9 cellular contexts compared by ENCODE assay signal in the genomic region with DNA sequence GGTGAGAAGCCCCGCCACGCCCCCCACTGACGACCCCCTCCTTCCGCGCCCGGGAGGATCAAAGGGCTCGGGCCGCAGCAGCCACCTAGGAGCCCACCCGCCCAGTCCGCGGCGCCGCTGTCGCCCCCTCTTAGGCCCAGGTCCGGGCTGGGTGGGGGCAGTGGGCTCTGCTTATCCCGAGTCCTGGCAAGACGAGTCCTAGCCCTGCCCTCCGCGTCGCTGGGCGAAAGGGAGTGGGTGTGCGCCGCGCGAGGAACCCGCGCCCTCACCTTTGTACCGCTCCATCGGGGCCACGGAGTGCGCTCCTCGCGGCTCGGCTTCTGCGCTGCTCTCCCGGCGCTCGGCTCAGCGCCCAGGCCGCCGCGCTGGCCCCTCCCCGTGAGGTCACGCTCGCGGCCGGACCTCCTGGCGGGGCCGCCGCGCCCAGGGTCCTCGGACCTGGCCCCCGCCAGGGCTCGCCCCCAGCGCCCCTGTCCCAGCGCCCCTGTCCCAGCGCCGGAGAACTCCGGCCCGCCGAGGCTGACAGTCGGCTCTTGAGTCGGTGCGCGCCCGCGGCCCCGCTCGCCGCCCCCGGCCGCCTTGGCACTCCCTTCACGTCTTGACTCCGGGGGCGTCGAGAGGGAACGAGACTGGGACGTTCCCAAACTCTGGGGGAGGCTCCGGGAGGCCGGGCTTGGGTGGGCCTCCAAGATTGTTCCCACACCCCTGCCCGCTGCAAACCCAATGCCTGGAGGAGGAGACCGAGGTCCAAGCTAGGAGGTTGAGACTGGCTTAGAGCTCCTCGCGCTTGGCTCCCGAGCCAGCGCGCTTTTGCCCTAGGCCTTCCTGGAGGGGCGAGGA. TPM values are rescaled to one million over a fixed set of nuclear protein-coding genes. Genes with fewer than 3 reads are reported as not detected.
DNase-seq lines count a peak whose midpoint lies in the region; ATAC-seq, FAIRE-seq and TF ChIP-seq lines count a peak whose summit lies in the region.
"Had no signal": no experiment of that assay in that cellular context is flagged by ENCODE, and none has a peak within 500 bp of the region (broad histone marks: within the 10 kb centered on the region; RNA-seq: fewer than 3 reads in every experiment).

A gene with protein sequence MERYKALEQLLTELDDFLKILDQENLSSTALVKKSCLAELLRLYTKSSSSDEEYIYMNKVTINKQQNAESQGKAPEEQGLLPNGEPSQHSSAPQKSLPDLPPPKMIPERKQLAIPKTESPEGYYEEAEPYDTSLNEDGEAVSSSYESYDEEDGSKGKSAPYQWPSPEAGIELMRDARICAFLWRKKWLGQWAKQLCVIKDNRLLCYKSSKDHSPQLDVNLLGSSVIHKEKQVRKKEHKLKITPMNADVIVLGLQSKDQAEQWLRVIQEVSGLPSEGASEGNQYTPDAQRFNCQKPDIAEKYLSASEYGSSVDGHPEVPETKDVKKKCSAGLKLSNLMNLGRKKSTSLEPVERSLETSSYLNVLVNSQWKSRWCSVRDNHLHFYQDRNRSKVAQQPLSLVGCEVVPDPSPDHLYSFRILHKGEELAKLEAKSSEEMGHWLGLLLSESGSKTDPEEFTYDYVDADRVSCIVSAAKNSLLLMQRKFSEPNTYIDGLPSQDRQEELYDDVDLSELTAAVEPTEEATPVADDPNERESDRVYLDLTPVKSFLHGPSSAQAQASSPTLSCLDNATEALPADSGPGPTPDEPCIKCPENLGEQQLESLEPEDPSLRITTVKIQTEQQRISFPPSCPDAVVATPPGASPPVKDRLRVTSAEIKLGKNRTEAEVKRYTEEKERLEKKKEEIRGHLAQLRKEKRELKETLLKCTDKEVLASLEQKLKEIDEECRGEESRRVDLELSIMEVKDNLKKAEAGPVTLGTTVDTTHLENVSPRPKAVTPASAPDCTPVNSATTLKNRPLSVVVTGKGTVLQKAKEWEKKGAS (minus strand): TSS at position 332 of the 840 bp plus-strand sequence. CDS start 47 bp downstream, at position 285.

- H3K27ac ChIP-seq in HCT116 (ENCODE audit: low read depth, low read length): no peak within 1 kb of the TSS
- peak within 1 kb of the TSS; percentile 79 for H3K27ac ChIP-seq in mammary epithelial cell (ENCODE audit: insufficient read depth, low read depth, low read length)
- H3K27ac ChIP-seq in HepG2 (ENCODE audit: extremely low read length, insufficient read depth, low read length): no peak within 1 kb of the TSS
- peak within 1 kb of the TSS; percentile 9 for H3K27ac ChIP-seq in temporal lobe (ENCODE audit: low read depth, low read length)

- no TSS peak for BruUV-seq in HCT116 (replicated peaks; lab: Mats Ljungman, UMichigan)
- no TSS peak for BruUV-seq in mammary epithelial cell (replicated peaks; lab: Mats Ljungman, UMichigan)
- no TSS peak for BruUV-seq in HepG2 (replicated peaks; lab: Mats Ljungman, UMichigan)

- in situ Hi-C loops in ACHN (cut with HindIII; ENCODE audit: low pct_ligation_motif_present, low pct_unique_long_range_greater_than_20kb, low sequenced_read_pairs): no loop called here
- in situ Hi-C loops in mammary epithelial cell (cut with MboI; ENCODE audit: low sequenced_read_pairs in 2 of 2): loop anchor here (10.0 to 25.0 kb wide), 2 partner anchors 100 to 242 kb away; a partner anchor contains a TSS
- in situ Hi-C loops in HepG2 (cut with HindIII; ENCODE audit: extremely low pct_ligation_motif_present, low pct_unique_long_range_greater_than_20kb): no loop called here

- H3K4me2 ChIP-seq in HCT116 (ENCODE audit: low read length) (peak within 1 kb of the TSS; percentile 66), mammary epithelial cell (ENCODE audit: insufficient read depth, low read depth, low read length) (peak within 1 kb of the TSS; percentile 80), HepG2 (ENCODE audit: low read depth, low read length) (peak within 1 kb of the TSS; percentile 39)

- POLR2A ChIA-PET in HCT116 (lab: Charles Lee) (no interaction called here), HepG2 (lab: Yijun Ruan, JAX) (no interaction called here)

- peaks cover 57% of the 10 kb centered on the region for H3K27me3 ChIP-seq in HCT116 (ENCODE audit: insufficient read depth, low read length)
- H3K27me3 ChIP-seq in mammary epithelial cell (ENCODE audit: insufficient read depth, low read length): no peaks in the 10 kb centered on the region
- H3K27me3 ChIP-seq in HepG2 (ENCODE audit: control insufficient read depth in 1 of 2, insufficient read depth in 2 of 2, low read length in 2 of 2): peaks cover 19 to 68% of the 10 kb centered on the region in 2 experiments

- peaks cover 0 to 13% of the 10 kb centered on the region in 2 experiments; a peak in 1 of 4 replicates for H3K4me1 ChIP-seq in HCT116 (ENCODE audit: control insufficient read depth in 1 of 2, insufficient read depth in 2 of 2, low read length in 2 of 2)
- peaks cover 44% of the 10 kb centered on the region for H3K4me1 ChIP-seq in mammary epithelial cell (ENCODE audit: insufficient read depth, low read length)
- H3K4me1 ChIP-seq in HepG2 (ENCODE audit: insufficient read depth, low read length): no peaks in the 10 kb centered on the region

- dilution Hi-C loops in mammary epithelial cell (cut with HindIII; ENCODE audit: low sequenced_read_pairs): no loop called here

- no peak for FAIRE-seq in HepG2 (lab: Jason Lieb, UNC)

- DNase-seq in ACHN: peak; percentile 66
- no peak for DNase-seq in HCT116 (ENCODE audit: low read depth, low spot score)
- peak; percentile 78 for DNase-seq in mammary epithelial cell
- DNase-seq in HepG2 (ENCODE audit: low spot score): no peak
- no peak for DNase-seq in NCI-H1694 (lab: John Stamatoyannopoulos, UW)

- TF ChIP-seq POLR2A in HCT116 (IDR thresholded peaks at IDR 0.05; ENCODE audit: borderline replicate concordance, extremely low read depth, insufficient read depth, insufficient read length) (no peak), HepG2 (IDR thresholded peaks at IDR 0.05; ENCODE audit: insufficient read depth in 1 of 2, low read depth in 2 of 2, low read length in 2 of 2) (no peak)

- H3K79me2 ChIP-seq in HCT116 (ENCODE audit: insufficient read depth, low read length) (no peaks in the 10 kb centered on the region), mammary epithelial cell (ENCODE audit: insufficient read depth, low read length) (peaks cover 51% of the 10 kb centered on the region), HepG2 (ENCODE audit: insufficient read depth, low read length) (no peaks in the 10 kb centered on the region)

- H3K9ac ChIP-seq in HCT116 (ENCODE audit: low read length) (no peak within 1 kb of the TSS), mammary epithelial cell (ENCODE audit: insufficient read depth, low read length) (peak within 1 kb of the TSS; percentile 92), HepG2 (ENCODE audit: insufficient read depth, low read depth, low read length) (no peak within 1 kb of the TSS)

- H3K9me3 ChIP-seq in HCT116 (ENCODE audit: control insufficient read depth in 1 of 2, insufficient read depth in 1 of 2, low read depth in 1 of 2, low read length in 2 of 2): no peaks in the 10 kb centered on the region
- H3K9me3 ChIP-seq in mammary epithelial cell (replicated peaks; ENCODE audit: insufficient read depth, low read length): no peaks in the 10 kb centered on the region
- H3K9me3 ChIP-seq in HepG2 (ENCODE audit: low read length): no peaks in the 10 kb centered on the region
- H3K9me3 ChIP-seq: adrenal gland had no signal

- H3K36me3 ChIP-seq in HCT116 (ENCODE audit: control insufficient read depth in 1 of 2, insufficient read depth in 2 of 2, low read length in 2 of 2): no peaks in the 10 kb centered on the region
- H3K36me3 ChIP-seq in mammary epithelial cell (ENCODE audit: insufficient read depth, low read length): no peaks in the 10 kb centered on the region
- no peaks in the 10 kb centered on the region for H3K36me3 ChIP-seq in HepG2 (replicated peaks in 1 of 2; ENCODE audit: control insufficient read depth in 1 of 2, insufficient read depth in 2 of 2, low read length in 2 of 2)
- H3K36me3 ChIP-seq: adrenal gland had no signal

- 3% methylated on average over 5 of the region's 88 CpGs for WGBS in mammary epithelial cell (ENCODE audit: low coverage, missing lambda C conversion rate)
- 7% methylated on average over 21 of the region's 88 CpGs for WGBS in HepG2 (ENCODE audit: low lambda C conversion rate)

- TF ChIP-seq CTCF in HCT116 (IDR thresholded peaks at IDR 0.05 in 2 of 3, conservative IDR thresholded peaks at IDR 0.05 in 1 of 3; ENCODE audit: borderline replicate concordance in 1 of 3, insufficient read depth in 1 of 3, low read depth in 2 of 3, low read length in 2 of 3) (no peak), mammary epithelial cell (conservative IDR thresholded peaks at IDR 0.05 in 1 of 2, IDR thresholded peaks at IDR 0.05 in 1 of 2; ENCODE audit: extremely low read depth in 1 of 2, insufficient read depth in 1 of 2, low read depth in 1 of 2, low read length in 2 of 2) (no peak), HepG2 (CRISPR knock-in tag; IDR thresholded peaks at IDR 0.05) (no peak)

- H2AFZ ChIP-seq in HCT116 (ENCODE audit: low read depth, low read length, poor library complexity, severe bottlenecking) (no peak within 1 kb of the TSS), mammary epithelial cell (ENCODE audit: low read depth, low read length) (peak within 1 kb of the TSS; percentile 92), HepG2 (ENCODE audit: low read length) (no peak within 1 kb of the TSS)

- RAD21 ChIA-PET in HCT116 (lab: Charles Lee; ENCODE audit: low non-redundant PET in 1 of 2, low total read pairs in 2 of 2, uncharacterized antibody in 2 of 2, unreplicated experiment in 2 of 2): no interaction called here

- intact Hi-C loops in HCT116 (cut with micrococcal nuclease): no loop called here
- intact Hi-C loops in mammary epithelial cell (cut with micrococcal nuclease): loop anchor here (2.0 kb wide), 2 partner anchors 32 to 144 kb away; no protein-coding TSS in a partner anchor
- intact Hi-C loops in HepG2 (cut with micrococcal nuclease; ENCODE audit: unreplicated experiment): no loop called here

- no peak for TF ChIP-seq EP300 in HepG2 (IDR thresholded peaks at IDR 0.05; ENCODE audit: low read depth in 2 of 2, low read length in 2 of 2)
- no peak for TF ChIP-seq EP300 in HepG2 (CRISPR knock-in tag; IDR thresholded peaks at IDR 0.05; ENCODE audit: borderline replicate concordance)

- H3K4me3 ChIP-seq in HCT116 (replicated peaks in 1 of 2; ENCODE audit: low read depth in 1 of 2, low read length in 2 of 2): peak within 1 kb of the TSS; percentile 24 to 26; a peak in 3 of 4 replicates
- peak within 1 kb of the TSS; percentile 83 to 88 (median 88) for H3K4me3 ChIP-seq in mammary epithelial cell (replicated peaks in 1 of 3; ENCODE audit: insufficient read depth in 1 of 3, low read depth in 2 of 3, low read length in 3 of 3)
- H3K4me3 ChIP-seq in HepG2 (replicated peaks in 1 of 3; ENCODE audit: insufficient read depth in 1 of 3, low read depth in 2 of 3, low read length in 3 of 3): peak within 1 kb of the TSS in 2 of 3 experiments; percentile 23 to 50; a peak in 3 of 6 replicates

- CTCF ChIA-PET in HCT116 (lab: Charles Lee) (no interaction called here), mammary epithelial cell (lab: Charles Lee; ENCODE audit: low non-redundant PET) (interaction anchor here (0.5 to 1.0 kb wide), 2 partner anchors 83 to 100 kb away, joined by 4 to 6 read pairs; no protein-coding TSS in a partner anchor), HepG2 (lab: Yijun Ruan, JAX; ENCODE audit: low intra/inter-chr PET ratio, low total read pairs) (no interaction called here)

- H3K9me2 ChIP-seq in HCT116 (ENCODE audit: insufficient read depth): no peaks in the 10 kb centered on the region

- TF ChIP-seq RAD21 in HCT116 (IDR thresholded peaks at IDR 0.05; ENCODE audit: low read depth) (no peak), HepG2 (CRISPR knock-in tag; IDR thresholded peaks at IDR 0.05) (no peak)

- ATAC-seq in HCT116: peak; percentile 85
- peak; percentile 89 for ATAC-seq in HepG2
- no peak for ATAC-seq in HG03025 (IDR thresholded peaks at IDR 0.05; ENCODE audit: low FRiP score, unreplicated experiment)
- ATAC-seq in GM21619 (IDR thresholded peaks at IDR 0.05; ENCODE audit: unreplicated experiment): no peak

- no peaks in the 10 kb centered on the region; the same call in 1 of the 2 replicates for H4K20me1 ChIP-seq in HCT116 (ENCODE audit: insufficient read depth)
- H4K20me1 ChIP-seq in mammary epithelial cell (ENCODE audit: insufficient read depth, low read length): no peaks in the 10 kb centered on the region
- no peaks in the 10 kb centered on the region for H4K20me1 ChIP-seq in HepG2 (ENCODE audit: insufficient read depth, low read length)

RNA-seq across cellular contexts. Expression of the gene that starts here (rescaled TPM):
- total RNA-seq in HCT116 (2021; ENCODE audit: unreplicated experiment): 0.93 TPM
- polyA plus RNA-seq in HCT116 (2012): 0.59 and 0.68 TPM in 2 replicates
- 10 to 100 TPM; 25.8 to 63.9 TPM for total RNA-seq in mammary epithelial cell
- polyA plus RNA-seq in mammary epithelial cell: 40.4 TPM
- polyA minus RNA-seq in mammary epithelial cell: 42.5 TPM
- not detected in 2 replicates for total RNA-seq in HepG2 (2016; rRNA removed; fragmentation: Illumina TruSeq; extraction: Trizol)
- total RNA-seq in HepG2 (2016; cell fraction: cytosol; rRNA removed; fragmentation: Illumina TruSeq; extraction: Trizol; ENCODE audit: low read depth): not detected in 2 replicates
- not detected in 2 replicates for total RNA-seq in HepG2 (2016; cell fraction: insoluble cytoplasmic fraction; rRNA removed; fragmentation: Illumina TruSeq; extraction: Trizol)
- total RNA-seq in HepG2 (2016; cell fraction: membrane; rRNA removed; fragmentation: Illumina TruSeq; extraction: Trizol): not detected in 2 replicates
- not detected in 2 replicates for total RNA-seq in HepG2 (2016; cell fraction: nucleus; rRNA removed; fragmentation: Illumina TruSeq; extraction: Trizol)
- not detected in 2 replicates for polyA plus RNA-seq in HepG2 (2011; rRNA removed)
- polyA plus RNA-seq in HepG2 (2011; cell fraction: cytosol; rRNA removed): not detected in 2 replicates
- polyA plus RNA-seq in HepG2 (2011; cell fraction: nucleus; rRNA removed): 0.03 TPM in 2 replicates
- polyA plus RNA-seq in HepG2 (2012): not detected in 2 replicates
- polyA plus RNA-seq in HepG2 (2016; cell fraction: cytosol; fragmentation: Illumina TruSeq; extraction: Trizol; ENCODE audit: low read depth): not detected in 2 replicates
- not detected in 2 replicates for polyA plus RNA-seq in HepG2 (2016; cell fraction: insoluble cytoplasmic fraction; fragmentation: Illumina TruSeq; extraction: Trizol; ENCODE audit: low read depth)
- not detected in 2 replicates for polyA plus RNA-seq in HepG2 (2016; cell fraction: membrane; fragmentation: Illumina TruSeq; extraction: Trizol; ENCODE audit: low read depth)
- polyA plus RNA-seq in HepG2 (2016; cell fraction: nucleus; fragmentation: Illumina TruSeq; extraction: Trizol; ENCODE audit: insufficient read depth, low read depth): not detected in 2 replicates
- polyA minus RNA-seq in HepG2 (2011; rRNA and poly(A)+ RNA removed; ENCODE audit: low replicate concordance): 0.75 TPM in 1 of 2 replicates, not detected in the other
- polyA minus RNA-seq in HepG2 (2011; cell fraction: cytosol; rRNA and poly(A)+ RNA removed): not detected in 2 replicates
- not detected in 2 replicates for polyA minus RNA-seq in HepG2 (2011; cell fraction: nucleus; rRNA and poly(A)+ RNA removed)
- 7.1 TPM for total RNA-seq in temporal lobe

Comparison
In these comparisons a context has a peak if more than half of its experiments do, and no peak if none do; other contexts are left out.
1. RNA of the gene that starts here (polyA plus RNA-seq): 40.4 TPM in mammary epithelial cell (single experiment); 0.03 TPM in HepG2; every median in the first group is over 10 times any median in the second.
2. Peak in ATAC-seq, H3K4me3 ChIP-seq and H3K4me2 ChIP-seq in HCT116; RNA of the gene not detected or under 1 TPM.
3. Peak in ATAC-seq, H3K4me3 ChIP-seq and H3K4me2 ChIP-seq in HepG2; RNA of the gene not detected or under 1 TPM.
4. DNase-seq: peak in ACHN (single experiment) and mammary epithelial cell (single experiment); none in HCT116 (single experiment), HepG2 (single experiment) and NCI-H1694 (single experiment).
5. H3K27ac ChIP-seq: peak in mammary epithelial cell (single experiment) and temporal lobe (single experiment); none in HCT116 (single experiment) and HepG2 (single experiment).
6. H3K4me3 ChIP-seq: peak in every context shown above with its lines; median percentile 88 in mammary epithelial cell; 36 in HepG2; 25 in HCT116.
7. in situ Hi-C loops: an anchor here in mammary epithelial cell (10.0 to 25.0 kb wide); none called in ACHN and HepG2.
8. Peak in every context shown above with its lines, with median percentiles within 50 percentile points of each other: H3K4me2 ChIP-seq.